ENCODE assay signal across 8 cellular contexts in genomic region chr1:153288634-153289275, GRCh38. TPM values are rescaled to one million over a fixed set of nuclear protein-coding genes. Genes with fewer than 3 reads are reported as not detected.
DNase-seq lines count a peak whose midpoint lies in the region; ATAC-seq and TF ChIP-seq lines count a peak whose summit lies in the region.

No MANE protein-coding gene starts in this region.

- H3K4me3 ChIP-seq in AG09309 (ENCODE audit: control insufficient read depth, low read depth, low read length) (no peak overlapping the region), SU-DHL-6 (ENCODE audit: insufficient read depth, low read length, poor library complexity, severe bottlenecking) (no peak overlapping the region)

- TF ChIP-seq CTCF in AG09309 (IDR thresholded peaks at IDR 0.05; ENCODE audit: control insufficient read depth, insufficient read depth, low read depth, low read length, missing control alignments) (peak; percentile 57), GM13976 (IDR thresholded peaks at IDR 0.05; ENCODE audit: borderline replicate concordance, control extremely low read depth, extremely low read depth, insufficient read depth, missing control alignments) (peak; percentile 70), SU-DHL-6 (IDR thresholded peaks at IDR 0.05; ENCODE audit: insufficient read depth, low read length, poor library complexity, severe bottlenecking) (peak; percentile 48)

- no peaks in the 10 kb centered on the region for H3K79me2 ChIP-seq in SU-DHL-6 (ENCODE audit: insufficient read depth, low read length)

- no peak overlapping the region for H3K4me2 ChIP-seq in SU-DHL-6 (ENCODE audit: low read depth, low read length, poor library complexity, severe bottlenecking)

- DNase-seq in AG09309 (ENCODE audit: low read depth) = no peak
- DNase-seq in GM13976 (ENCODE audit: low spot score) = peak; percentile 66
- peak; percentile 84 for DNase-seq in iPS-NIHi11 (ENCODE audit: low spot score)
- DNase-seq in amygdala (lab: John Stamatoyannopoulos, UW) = no peak
- no peak for DNase-seq in G401 (ENCODE audit: low spot score)

- no peaks in the 10 kb centered on the region for H3K27me3 ChIP-seq in SU-DHL-6 (ENCODE audit: low read length)

- H3K9me3 ChIP-seq in SU-DHL-6 (ENCODE audit: insufficient read depth, low read length) = no peaks in the 10 kb centered on the region

- no peak for ATAC-seq in HG03039 (IDR thresholded peaks at IDR 0.05; ENCODE audit: unreplicated experiment)
- ATAC-seq in HG03097 (IDR thresholded peaks at IDR 0.05; ENCODE audit: low FRiP score, unreplicated experiment) = no peak

- H2AFZ ChIP-seq in SU-DHL-6 (ENCODE audit: low read depth, low read length, severe bottlenecking) = no peak overlapping the region

- no peak overlapping the region for H3K27ac ChIP-seq in SU-DHL-6 (ENCODE audit: low read depth, low read length)

- in situ Hi-C loops in GM13976 (cut with MboI; ENCODE audit: low sequenced_read_pairs, unreplicated experiment) (no loop called here), G401 (cut with HindIII; ENCODE audit: low sequenced_read_pairs) (no loop called here)

- H3K36me3 ChIP-seq in SU-DHL-6 (ENCODE audit: low read length) = no peaks in the 10 kb centered on the region

- no peaks in the 10 kb centered on the region for H3F3A ChIP-seq in SU-DHL-6 (ENCODE audit: insufficient read depth)

- H4K20me1 ChIP-seq in SU-DHL-6 (ENCODE audit: low read depth, low read length) = no peaks in the 10 kb centered on the region

- no peak overlapping the region for H3K9ac ChIP-seq in SU-DHL-6 (ENCODE audit: low read length)

- no peaks in the 10 kb centered on the region for H3K9me2 ChIP-seq in SU-DHL-6 (replicated peaks; ENCODE audit: insufficient read depth, low read length)

RNA-seq across cellular contexts. Expression of gene PGLYRP3, which starts 24.0 kb away (rescaled TPM):
- total RNA-seq in G401 (2014; rRNA removed; shearing (Covaris generic)) = not detected in 2 replicates

RNA-seq across cellular contexts. Expression of gene LORICRIN, which starts 29.3 kb away (rescaled TPM):
- not detected in 2 replicates for total RNA-seq in G401 (2014; rRNA removed; shearing (Covaris generic))

RNA-seq across cellular contexts. Expression of gene PGLYRP4, which starts 59.9 kb away (rescaled TPM):
- total RNA-seq in G401 (2014; rRNA removed; shearing (Covaris generic)) = not detected in 2 replicates

Comparison
In these comparisons a context has a peak if more than half of its experiments do, and no peak if none do; other contexts are left out.
1. DNase-seq: peak in GM13976 (single experiment) and iPS-NIHi11 (single experiment); none in AG09309 (single experiment), amygdala (0 of 56) and G401 (single experiment).
2. Peak in every context shown above with its lines, with median percentiles within 50 percentile points of each other: CTCF ChIP-seq.